In genomic region chr14:50321009-50321660, GRCh38 we compare ENCODE assay signal across 7 cellular contexts. TPM values are rescaled to one million over a fixed set of nuclear protein-coding genes. Genes with fewer than 3 reads are reported as not detected.
DNase-seq lines count a peak whose midpoint lies in the region; ATAC-seq and TF ChIP-seq lines count a peak whose summit lies in the region.

No MANE protein-coding gene starts in this region.

- H3K4me1 ChIP-seq in gastrocnemius medialis: peaks cover 16 to 23% of the 10 kb centered on the region in 2 donors

- peak; percentile 74 for TF ChIP-seq CTCF in GM13976 (IDR thresholded peaks at IDR 0.05; ENCODE audit: borderline replicate concordance, control extremely low read depth, extremely low read depth, insufficient read depth, missing control alignments)
- peak; percentile 52 to 89 (median 77) for TF ChIP-seq CTCF in gastrocnemius medialis (IDR thresholded peaks at IDR 0.05 in 4 of 5, conservative IDR thresholded peaks at IDR 0.05 in 1 of 5)

- peaks cover 0 to 23% of the 10 kb centered on the region in 2 donors for H3K36me3 ChIP-seq in gastrocnemius medialis

- in situ Hi-C loops in GM13976 (cut with MboI; ENCODE audit: low sequenced_read_pairs, unreplicated experiment) (no loop called here), gastrocnemius medialis (cut with MboI; ENCODE audit: low sequenced_read_pairs in 4 of 4) (loop anchor here (5.0 to 25.0 kb wide), 5 partner anchors 204 to 466 kb away; partner anchors contain the start of gene MAP4K5 (in 1 of the 4))

- ATAC-seq in HG02763 (IDR thresholded peaks at IDR 0.05; ENCODE audit: unreplicated experiment) (peak; percentile 88), gastrocnemius medialis (peak; percentile 96 to 99)

- H3K27ac ChIP-seq in angular gyrus (ENCODE audit: low read depth, low read length) (peak overlapping the region; percentile 54), gastrocnemius medialis (peak overlapping the region; percentile 52 to 72 (median 63))

- intact Hi-C loops in gastrocnemius medialis (cut with DNase I; ENCODE audit: low total_unique reads): loop anchor here (1.0 to 2.0 kb wide), 2 partner anchors 76 to 211 kb away; partner anchors contain the start of genes CDKL1 and MAP4K5

- H3K9me3 ChIP-seq in gastrocnemius medialis: no peaks in the 10 kb centered on the region

- DNase-seq in GM13976 (ENCODE audit: low spot score): peak; percentile 77
- DNase-seq in NCI-H128 (lab: John Stamatoyannopoulos, UW; ENCODE audit: unreplicated experiment): peak; percentile 28
- peak; percentile 86 for DNase-seq in SW480 (ENCODE audit: low spot score)
- peak; percentile 74 for DNase-seq in hepatic stellate cell (ENCODE audit: low spot score)
- DNase-seq in gastrocnemius medialis: peak; percentile 44 to 51

- TF ChIP-seq POLR2A in gastrocnemius medialis (IDR thresholded peaks at IDR 0.05): no peak

- H3K4me3 ChIP-seq in gastrocnemius medialis: peak overlapping the region; percentile 15 to 40 (median 28)

- H3K27me3 ChIP-seq in gastrocnemius medialis: no peaks in the 10 kb centered on the region

RNA-seq across cellular contexts. Expression of gene DMAC2L, which starts 9.0 kb away (rescaled TPM):
- 10 to 100 TPM; 18.6 to 42.2 (median 24.6) TPM for total RNA-seq in gastrocnemius medialis

RNA-seq across cellular contexts. Expression of gene L2HGDH, which starts 9.1 kb away (rescaled TPM):
- 10 to 100 TPM in 2 of 4 donors, 1 to 10 TPM in 2; 8.6 to 13.4 (median 10.9) TPM for total RNA-seq in gastrocnemius medialis

Comparison
In these comparisons a context has a peak if more than half of its experiments do, and no peak if none do; other contexts are left out.
1. Peak in every context shown above with its lines: DNase-seq, ATAC-seq, H3K4me3 ChIP-seq and H3K27ac ChIP-seq.
2. DNase-seq: peak in every context shown above with its lines; median percentile 86 in SW480; 77 in GM13976; 74 in hepatic stellate cell; 48 in gastrocnemius medialis; 28 in NCI-H128.